Comparison of ENCODE assay signal across 8 cellular contexts in the genomic region with DNA sequence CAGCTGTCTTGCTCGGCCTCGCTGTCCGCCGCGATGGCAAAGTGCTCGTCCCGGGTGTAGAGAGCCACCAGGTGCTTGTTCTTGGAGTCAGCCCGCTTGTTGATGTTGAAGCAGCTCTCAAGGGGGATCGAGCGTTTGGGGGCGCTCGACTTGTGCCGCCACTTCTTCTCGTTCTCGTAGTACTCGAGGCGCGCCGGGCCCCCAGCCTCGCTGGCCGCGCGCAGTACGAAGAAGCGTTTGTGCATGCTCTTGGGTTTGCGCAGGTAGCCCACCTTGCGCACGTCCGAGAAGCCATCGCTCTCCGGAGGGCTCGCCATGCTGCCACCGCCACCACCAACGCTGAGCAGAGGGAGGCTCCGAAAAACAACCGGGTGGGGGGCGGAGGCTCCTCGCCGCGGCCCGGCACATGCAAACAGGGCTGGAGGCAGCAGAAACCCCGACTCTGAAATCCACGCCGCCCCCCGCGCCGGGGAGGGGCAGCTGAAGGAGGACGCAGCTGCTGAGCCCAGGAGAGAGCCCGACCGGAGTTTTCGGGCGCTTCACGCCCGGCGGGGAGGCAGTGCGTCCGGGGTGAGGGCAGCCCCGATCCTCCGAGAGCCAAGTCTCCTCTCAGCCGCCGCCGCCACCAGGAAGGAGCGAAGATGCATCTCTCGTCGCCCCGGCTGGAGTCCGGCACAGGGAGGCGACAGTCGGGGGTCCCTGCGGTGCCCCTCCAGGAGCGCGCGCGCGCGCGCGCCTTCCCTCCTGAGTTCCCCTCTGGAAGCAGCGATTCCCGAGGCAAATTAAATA. TPM values are rescaled to one million over a fixed set of nuclear protein-coding genes. Genes with fewer than 3 reads are reported as not detected.
DNase-seq lines count a peak whose midpoint lies in the region; ATAC-seq and TF ChIP-seq lines count a peak whose summit lies in the region.

No MANE protein-coding gene starts in this region.

- peaks cover 5% of the 10 kb centered on the region for H3K27me3 Mint-ChIP-seq in CD4-positive, alpha-beta T cell
- peaks cover 0 to 4% (median 0%) of the 10 kb centered on the region in 3 donors for H3K27me3 Mint-ChIP-seq in naive B cell

- TF ChIP-seq CTCF in CD4-positive, alpha-beta T cell (IDR thresholded peaks at IDR 0.05) = peak; percentile 22
- TF ChIP-seq CTCF in esophagus squamous epithelium (IDR thresholded peaks at IDR 0.05) = no peak
- no peak for TF ChIP-seq CTCF in transverse colon (IDR thresholded peaks at IDR 0.05)

- peak; percentile 17 for ATAC-seq in CD4-positive, alpha-beta T cell (ENCODE audit: poor library complexity)
- ATAC-seq in GM21367 (IDR thresholded peaks at IDR 0.05; ENCODE audit: unreplicated experiment) (peak; percentile 24), naive B cell (ENCODE audit: low read depth in 2 of 2) (peak; percentile 21 to 34)

- no peaks in the 10 kb centered on the region for H3K9me3 ChIP-seq in CD4-positive, alpha-beta T cell (ENCODE audit: control insufficient read depth, low read length)
- H3K9me3 ChIP-seq in esophagus squamous epithelium = no peaks in the 10 kb centered on the region
- H3K9me3 ChIP-seq in transverse colon = no peaks in the 10 kb centered on the region

- in situ Hi-C loops in transverse colon (cut with MboI; ENCODE audit: low pct_ligation_motif_present in 1 of 4, low pct_unique_long_range_greater_than_20kb in 1 of 4, low sequenced_read_pairs in 3 of 4) = loop anchor here in 1 of 4 donors (25.0 kb wide), 1 partner anchor 136 kb away; no protein-coding TSS in a partner anchor

- TF ChIP-seq POLR2A in esophagus squamous epithelium (IDR thresholded peaks at IDR 0.05) (peak in 1 of 4 donors; percentile 39), transverse colon (IDR thresholded peaks at IDR 0.05) (no peak)

- H3K27ac ChIP-seq in CD4-positive, alpha-beta T cell (ENCODE audit: low read depth, low read length) = peak overlapping the region; percentile 40
- H3K27ac ChIP-seq in esophagus squamous epithelium (peak overlapping the region; percentile 85 to 97 (median 96)), transverse colon (peak overlapping the region; percentile 93 to 96 (median 94))

- H3K4me3 ChIP-seq in Jurkat, Clone E6-1 (ENCODE audit: low read length) = peak overlapping the region; percentile 70
- peak overlapping the region; percentile 63 to 78 (median 68) for H3K4me3 ChIP-seq in esophagus squamous epithelium
- H3K4me3 ChIP-seq in transverse colon = peak overlapping the region; percentile 46 to 91 (median 72)

- H3K9me3 Mint-ChIP-seq in CD4-positive, alpha-beta T cell = no peaks in the 10 kb centered on the region
- H3K9me3 Mint-ChIP-seq in naive B cell = no peaks in the 10 kb centered on the region

- peak overlapping the region; percentile 92 for H3K4me3 Mint-ChIP-seq in CD4-positive, alpha-beta T cell
- peak overlapping the region; percentile 77 to 97 (median 94) for H3K4me3 Mint-ChIP-seq in naive B cell

- peaks cover 23 to 85% (median 29%) of the 10 kb centered on the region in 3 donors for H3K4me1 ChIP-seq in esophagus squamous epithelium
- H3K4me1 ChIP-seq in transverse colon = peaks cover 0 to 41% (median 25%) of the 10 kb centered on the region in 4 donors

- CTCF ChIA-PET in CD4-positive, alpha-beta T cell (lab: Charles Lee) = interaction anchor here (0.6 to 1.6 kb wide), 8 partner anchors 9 to 1616 kb away, joined by 3 to 7 read pairs (median 4); no protein-coding TSS in a partner anchor

- H3K36me3 ChIP-seq in esophagus squamous epithelium = no peaks in the 10 kb centered on the region
- no peaks in the 10 kb centered on the region for H3K36me3 ChIP-seq in transverse colon

- POLR2A ChIA-PET in CD4-positive, alpha-beta T cell (lab: Charles Lee) = interaction anchor here (0.8 to 3.9 kb wide), 7 partner anchors 9 to 583 kb away, joined by 3 to 38 read pairs (median 5); a partner anchor contains a TSS

- intact Hi-C loops in CD4-positive, alpha-beta T cell (cut with DNase I, micrococcal nuclease) = loop anchor here in 1 of 2 experiments (10.0 kb wide), 2 partner anchors 526 to 1514 kb away; a partner anchor contains a TSS
- intact Hi-C loops in esophagus squamous epithelium (cut with DNase I) (loop anchor here (5.0 to 10.0 kb wide), 3 partner anchors 144 to 906 kb away; no protein-coding TSS in a partner anchor), transverse colon (cut with DNase I; ENCODE audit: low total_unique reads) (loop anchor here (5.0 to 10.0 kb wide), 2 partner anchors 166 to 584 kb away; no protein-coding TSS in a partner anchor)

- no peak for TF ChIP-seq EP300 in transverse colon (IDR thresholded peaks at IDR 0.05; ENCODE audit: low read depth)

- H3K27me3 ChIP-seq in CD4-positive, alpha-beta T cell (ENCODE audit: control insufficient read depth, insufficient read depth, low read length) = peaks cover 10% of the 10 kb centered on the region
- H3K27me3 ChIP-seq in esophagus squamous epithelium (peaks cover 0 to 51% (median 0%) of the 10 kb centered on the region in 4 donors), transverse colon (no peaks in the 10 kb centered on the region)

- WGBS in esophagus squamous epithelium, 2 donors = 0% methylated on average over 4 of the region's 80 CpGs; no CpG with 5 or more reads in 1 of the 2 donors
- WGBS in transverse colon (ENCODE audit: low coverage in 1 of 2), 2 donors = 5% methylated on average over 39 of the region's 80 CpGs; no CpG with 5 or more reads in 1 of the 2 donors

- DNase-seq in CD4-positive, alpha-beta T cell = peak in 8 of 10 experiments; percentile 16 to 59 (median 40)
- no peak for DNase-seq in Jurkat, Clone E6-1 (ENCODE audit: low read depth, low spot score)
- DNase-seq in activated CD8-positive, alpha-beta memory T cell treated with anti-CD3 and anti-CD28 coated beads, Interleukin-2, amount 50 U/mL, for 48 hours = peak; percentile 75
- DNase-seq in esophagus squamous epithelium (lab: John Stamatoyannopoulos, UW) (no peak), naive B cell (peak; percentile 58), transverse colon (peak; percentile 67), NCI-H1048 (lab: John Stamatoyannopoulos, UW) (no peak)

- no peaks in the 10 kb centered on the region for H3K36me3 Mint-ChIP-seq in CD4-positive, alpha-beta T cell (ENCODE audit: low read depth)
- no peaks in the 10 kb centered on the region for H3K36me3 Mint-ChIP-seq in naive B cell

- H3K27ac Mint-ChIP-seq in CD4-positive, alpha-beta T cell = peak overlapping the region; percentile 71
- H3K27ac Mint-ChIP-seq in naive B cell = peak overlapping the region; percentile 56 to 93 (median 75)

- peaks cover 32% of the 10 kb centered on the region for H3K4me1 Mint-ChIP-seq in CD4-positive, alpha-beta T cell (ENCODE audit: low read depth)
- H3K4me1 Mint-ChIP-seq in naive B cell = peaks cover 35 to 56% (median 47%) of the 10 kb centered on the region in 3 donors

RNA-seq across cellular contexts. Expression of a gene that starts 1.0 kb away (rescaled TPM):
- total RNA-seq in CD4-positive, alpha-beta T cell = 1 to 10 TPM; 2.9 TPM
- 6.7 TPM for polyA plus RNA-seq in Jurkat, Clone E6-1 (2012; ENCODE audit: insufficient read depth, insufficient read length)
- total RNA-seq in esophagus squamous epithelium (10 to 100 TPM in 3 of 4 donors, 1 to 10 TPM in 1; 3.5 to 20.5 (median 14.2) TPM), transverse colon (10 to 100 TPM in 3 of 4 donors, 1 to 10 TPM in 1; 6.2 to 20.9 (median 12.8) TPM)
- polyA plus RNA-seq in naive B cell (ENCODE audit: low read depth in 6 of 6) = 1 to 10 TPM in 1 of 6 donors, under 1 TPM in 5; 0.43 to 2.7 (median 0.73) TPM

RNA-seq across cellular contexts. Expression of a gene that starts 37.2 kb away (rescaled TPM):
- 10 to 100 TPM; 43.8 to 47.1 TPM for total RNA-seq in CD4-positive, alpha-beta T cell
- polyA plus RNA-seq in Jurkat, Clone E6-1 (2012; ENCODE audit: insufficient read depth, insufficient read length) = 24.1 TPM
- total RNA-seq in esophagus squamous epithelium = 10 to 100 TPM in 2 of 4 donors, 1 to 10 TPM in 2; 6.8 to 14.4 (median 10.3) TPM
- polyA plus RNA-seq in naive B cell (ENCODE audit: low read depth in 6 of 6) = 10 to 100 TPM; 30.6 to 63.5 (median 49.6) TPM
- total RNA-seq in transverse colon = 10 to 100 TPM; 11.9 to 47.5 (median 22.5) TPM

Comparison
In these comparisons a context has a peak if more than half of its experiments do, and no peak if none do; other contexts are left out.
1. DNase-seq: peak in CD4-positive, alpha-beta T cell (8 of 10), activated CD8-positive, alpha-beta memory T cell treated with anti-CD3 and anti-CD28 coated beads, Interleukin-2, amount 50 U/mL, for 48 hours (single experiment), naive B cell (single experiment) and transverse colon (single experiment); none in Jurkat, Clone E6-1 (single experiment), esophagus squamous epithelium (single experiment) and NCI-H1048 (single experiment).
2. H3K27ac ChIP-seq: peak in every context shown above with its lines; median percentile 96 in esophagus squamous epithelium; 94 in transverse colon; 40 in CD4-positive, alpha-beta T cell.
3. Peak in every context shown above with its lines, with median percentiles within 50 percentile points of each other: ATAC-seq and H3K4me3 ChIP-seq.